1 cellular context compared by ENCODE assay signal in genomic region chr5:77733130-77733529, GRCh38.
TF ChIP-seq lines count a peak whose summit lies in the region.

No MANE protein-coding gene starts in this region.

TF ChIP-seq in WTC11, 78 proteins besides CTCF, POLR2A, EP300 and RAD21 (continued from another document):
- no peak for TF ChIP-seq PREB (CRISPR knock-in tag; IDR thresholded peaks at IDR 0.05; ENCODE audit: borderline replicate concordance)
TF ChIP-seq in WTC11: peak in this region for 0.
